ENCODE assay signal across 21 cellular contexts in the genomic region with DNA sequence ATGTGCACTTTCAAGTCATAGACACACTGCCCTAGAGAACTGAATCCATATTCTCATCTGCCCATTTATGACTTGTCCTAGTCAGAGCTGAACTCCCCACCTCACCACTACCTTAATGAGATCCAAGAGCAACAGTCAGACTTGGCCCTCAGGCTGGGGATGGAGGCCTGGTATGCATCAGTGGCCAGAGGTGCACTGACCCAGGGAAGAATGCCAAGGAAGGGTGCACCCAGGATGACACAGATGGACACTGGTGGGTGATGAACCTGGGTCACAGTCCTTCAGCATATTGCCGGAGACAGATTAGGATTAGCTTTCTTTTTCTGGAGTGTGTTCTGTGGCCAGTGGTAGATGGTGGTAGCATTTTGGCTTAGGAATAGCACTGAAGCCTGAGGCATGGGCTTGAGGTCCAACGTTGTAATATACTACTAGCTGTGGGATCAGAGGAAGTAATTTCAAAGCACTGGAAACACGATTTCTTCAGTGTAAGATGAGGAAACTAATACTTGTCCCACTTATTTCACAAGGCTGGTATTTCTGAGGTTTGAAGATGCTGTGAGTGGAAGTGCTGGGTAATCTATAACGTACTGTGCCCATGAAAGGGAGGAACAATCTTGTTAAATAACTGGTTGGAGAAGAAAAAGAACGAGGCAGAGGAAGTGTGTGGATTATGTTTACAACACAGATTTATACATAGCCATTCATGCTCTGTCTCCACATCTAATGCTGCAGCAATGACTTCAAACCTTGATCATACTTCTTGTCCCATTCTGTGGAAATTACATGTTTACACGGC.
"Had no signal": no experiment of that assay in that cellular context is flagged by ENCODE, and none has a peak within 500 bp of the region (broad histone marks: within the 10 kb centered on the region; RNA-seq: fewer than 3 reads in every experiment).

No MANE protein-coding gene starts in this region.

- H3K4me3 ChIP-seq: mucosa of descending colon, thyroid gland had no signal

- H3K9me3 ChIP-seq: mucosa of descending colon, thyroid gland had no signal

- H3K36me3 ChIP-seq: thyroid gland had no signal

- H3K27me3 ChIP-seq: thyroid gland had no signal

- DNase-seq: activated CD4-positive, alpha-beta T cell treated with anti-CD3 and anti-CD28 coated beads, Interleukin-2, amount 10 ng/mL, durations not matched to agents 24 days and 14 days; activated CD8-positive, alpha-beta memory T cell treated with anti-CD3 and anti-CD28 coated beads, Interleukin-2, amount 10 ng/mL, durations not matched to agents 7 days and 5 days; activated CD8-positive, alpha-beta T cell treated with anti-CD3 and anti-CD28 coated beads for 36 hours; activated gamma-delta T cell; activated naive CD4-positive, alpha-beta T cell treated with anti-CD3 and anti-CD28 coated beads, Interleukin-2, amount 50 U/mL, for 16 hours; activated naive CD8-positive, alpha-beta T cell treated with anti-CD3 and anti-CD28 coated beads, Interleukin-2, amount 50 U/mL, for 24 hours; activated T-cell treated with anti-CD3 and anti-CD28 coated beads for 4 hours; central memory CD4-positive, alpha-beta T cell; effector memory CD4-positive, alpha-beta T cell; foreskin melanocyte; glutamatergic neuron; hippocampal formation; mesendoderm; mucosa of descending colon; occipital lobe; posterior cingulate gyrus; stimulated activated CD4-positive, alpha-beta T cell treated with anti-CD3 and anti-CD28 coated beads, Interleukin-2, amount 100 ng/mL, for 48 hours; stimulated activated naive CD4-positive, alpha-beta T cell treated with Interleukin-2 at 50 U/mL for 16 hours; substantia nigra; thyroid gland had no signal

- H3K27ac ChIP-seq: thyroid gland, VCaP had no signal
